ENCODE assay signal across 15 cellular contexts in the genomic region with DNA sequence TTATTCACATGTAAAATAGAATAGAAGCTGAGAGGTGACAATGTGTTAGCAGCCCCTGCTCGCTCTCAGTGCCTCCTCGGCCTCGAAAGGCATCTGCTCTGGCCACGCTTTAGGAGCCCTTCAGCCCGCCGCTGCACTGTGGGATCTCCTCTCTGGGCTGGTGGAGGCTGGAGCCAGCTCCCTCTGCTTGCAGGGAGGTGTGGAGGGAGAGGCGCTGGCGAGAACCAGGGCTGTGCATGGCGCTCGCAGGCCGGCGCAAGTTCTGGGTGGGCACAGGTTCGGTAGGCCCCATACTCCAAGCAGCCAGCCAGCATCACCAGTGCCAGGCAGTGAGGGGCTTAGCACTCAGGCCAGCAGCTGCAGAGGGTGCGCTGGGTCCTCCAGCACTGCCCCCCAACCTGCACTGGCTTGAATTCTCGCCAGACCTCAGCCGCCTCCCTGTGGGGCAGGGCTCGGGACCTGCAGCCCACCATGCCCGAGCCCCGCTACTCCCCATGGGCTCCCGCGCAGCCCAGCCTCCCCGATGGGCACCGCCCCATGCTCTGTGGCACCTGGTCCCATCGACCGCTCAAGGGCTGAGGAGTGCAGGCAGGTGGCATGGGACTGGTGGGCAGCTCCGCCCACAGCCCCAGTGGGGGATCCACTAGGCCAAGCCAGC.
DNase-seq lines count a peak whose midpoint lies in the region; ATAC-seq and TF ChIP-seq lines count a peak whose summit lies in the region.
"Had no signal": no experiment of that assay in that cellular context is flagged by ENCODE, and none has a peak within 500 bp of the region (broad histone marks: within the 10 kb centered on the region; RNA-seq: fewer than 3 reads in every experiment).

No MANE protein-coding gene starts in this region.

- no peaks in the 10 kb centered on the region for H3K36me3 ChIP-seq in left ventricle myocardium inferior
- H3K36me3 ChIP-seq in gastroesophageal sphincter = no peaks in the 10 kb centered on the region
- H3K36me3 ChIP-seq: HAP-1 had no signal

- ATAC-seq in Right ventricle myocardium inferior = peak; percentile 39
- peak; percentile 31 for ATAC-seq in gastroesophageal sphincter
- peak; percentile 50 for ATAC-seq in sciatic nerve
- ATAC-seq: CD8-positive, alpha-beta T cell had no signal

- no peaks in the 10 kb centered on the region for H3K27me3 ChIP-seq in left ventricle myocardium inferior (ENCODE audit: low read depth)
- H3K27me3 ChIP-seq in gastroesophageal sphincter = no peaks in the 10 kb centered on the region

- no peak overlapping the region for H3K4me3 ChIP-seq in left ventricle myocardium inferior
- H3K4me3 ChIP-seq in gastroesophageal sphincter = no peak overlapping the region
- H3K4me3 ChIP-seq: HAP-1 had no signal

- H3K4me1 ChIP-seq in left ventricle myocardium inferior = no peaks in the 10 kb centered on the region
- H3K4me1 ChIP-seq in gastroesophageal sphincter = no peaks in the 10 kb centered on the region
- H3K4me1 ChIP-seq: HAP-1 had no signal

- intact Hi-C loops in Right ventricle myocardium inferior (cut with DNase I) (no loop called here), left ventricle myocardium inferior (cut with micrococcal nuclease) (no loop called here), sciatic nerve (cut with DNase I) (no loop called here)

- no peaks in the 10 kb centered on the region for H3K9me3 ChIP-seq in left ventricle myocardium inferior (replicated peaks)
- H3K9me3 ChIP-seq in gastroesophageal sphincter = no peaks in the 10 kb centered on the region
- H3K9me3 ChIP-seq: HAP-1 had no signal

- DNase-seq in Right ventricle myocardium inferior (ENCODE audit: missing footprints) (peak; percentile 59), left ventricle myocardium inferior (no peak), sciatic nerve (ENCODE audit: low spot score) (no peak), foreskin melanocyte (no peak), NCI-H187 (lab: John Stamatoyannopoulos, UW) (no peak), occipital lobe (lab: John Stamatoyannopoulos, UW) (no peak)
- DNase-seq: CD8-positive, alpha-beta T cell; COR-L47; DMS153; DMS79 treated with DMSO at 0.1 percent for 48 hours; EL; GOT3 had no signal

- TF ChIP-seq CTCF in left ventricle myocardium inferior (IDR thresholded peaks at IDR 0.05; ENCODE audit: borderline replicate concordance) (no peak), gastroesophageal sphincter (IDR thresholded peaks at IDR 0.05) (no peak)

- H3K27ac ChIP-seq in left ventricle myocardium inferior (replicated peaks) (no peak overlapping the region), gastroesophageal sphincter (no peak overlapping the region)
- H3K27ac ChIP-seq: 22Rv1 had no signal

- no peak for TF ChIP-seq EP300 in gastroesophageal sphincter (IDR thresholded peaks at IDR 0.05)

- no CpG with 5 or more reads among the region's 26 CpGs for WGBS in gastroesophageal sphincter (ENCODE audit: low coverage in 1 of 2), 2 donors

- no peak for TF ChIP-seq POLR2A in gastroesophageal sphincter (IDR thresholded peaks at IDR 0.05)
